ENCODE assay signal across 24 cellular contexts in the genomic region with DNA sequence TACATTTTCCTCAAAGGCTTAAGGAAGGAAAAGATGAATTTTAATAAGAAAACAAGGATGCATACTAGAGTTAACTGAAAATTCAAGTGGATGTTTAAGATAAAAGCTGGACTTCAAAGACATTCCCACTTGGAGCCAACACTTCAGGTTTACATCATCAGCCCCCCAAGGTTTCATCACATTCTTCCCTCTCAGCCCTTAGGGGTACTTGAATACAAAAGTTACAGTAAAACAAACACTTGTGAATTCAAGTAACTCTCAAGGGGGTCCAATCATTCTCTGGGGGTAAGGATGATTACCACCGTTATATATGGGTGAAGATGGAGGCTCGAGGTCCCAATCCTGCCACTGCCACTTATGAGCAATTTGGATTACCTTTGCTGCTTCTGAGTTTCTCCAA.
"Had no signal": no experiment of that assay in that cellular context is flagged by ENCODE, and none has a peak within 500 bp of the region (broad histone marks: within the 10 kb centered on the region; RNA-seq: fewer than 3 reads in every experiment).

No MANE protein-coding gene starts in this region.

- FAIRE-seq: frontal cortex, keratinocyte, TTC549, urothelium cell line had no signal

- ATAC-seq: activated CD4-positive, CD25-positive, alpha-beta regulatory T cell treated with anti-CD3 and anti-CD28 coated beads, Interleukin-2, amount 50 U/mL, for 24 hours; activated T-cell treated with anti-CD3 and anti-CD28 coated beads, Interleukin-2, amount 50 U/mL, for 4 hours; natural killer cell had no signal

- DNase-seq: activated CD8-positive, alpha-beta memory T cell treated with anti-CD3 and anti-CD28 coated beads, Interleukin-2, amount 50 U/mL, for 48 hours; activated naive CD8-positive, alpha-beta T cell treated with anti-CD3 and anti-CD28 coated beads, Interleukin-2, amount 50 U/mL, for 24 hours; activated T-cell treated with anti-CD3 and anti-CD28 coated beads, Interleukin-2, amount 50 U/mL, for 4 hours; central memory CD4-positive, alpha-beta T cell; endodermal cell; esophagus squamous epithelium; hippocampal formation; natural killer cell; retina; stimulated activated naive B cell treated with anti-CD40 and anti-IgM and Interleukin-4, amounts not matched to agents 10 μg/mL and 1 μg/mL and 100 μg/mL, for 72 hours; stomach; SW 1271; T-helper 9 cell had no signal

- H3K4me1 ChIP-seq: breast epithelium had no signal

- H3K36me3 ChIP-seq: breast epithelium, esophagus squamous epithelium, stomach, tibial artery had no signal

- H3K27ac ChIP-seq: epithelial cell of prostate, tibial artery, VCaP had no signal

- H3K4me3 ChIP-seq: breast epithelium, esophagus squamous epithelium, lung, smooth muscle cell, stomach, tibial artery had no signal

- H3K27me3 ChIP-seq: esophagus squamous epithelium, tibial artery had no signal

- H3K4me2 ChIP-seq: smooth muscle cell had no signal

- H3K9me3 ChIP-seq: breast epithelium, esophagus squamous epithelium, stomach, tibial artery had no signal
